2 cellular contexts compared by ENCODE assay signal in the genomic region with DNA sequence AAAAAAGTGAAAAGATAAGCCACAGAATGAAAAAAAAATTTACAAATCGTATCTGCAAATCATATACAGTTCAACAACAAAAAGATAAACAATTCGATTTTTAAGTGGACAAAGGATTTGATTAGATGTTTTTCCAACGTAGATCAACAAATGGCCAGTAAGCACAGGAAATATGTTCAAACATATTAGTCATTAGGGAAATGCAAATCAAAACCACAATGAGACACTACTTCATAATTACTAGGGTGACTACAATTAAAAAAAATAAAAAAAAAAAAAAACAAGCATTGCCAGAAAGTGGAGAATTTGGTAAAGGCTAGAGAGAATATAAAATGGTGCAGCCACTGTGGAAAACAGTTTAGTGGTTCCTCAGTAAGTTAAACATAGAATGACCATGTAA.
TF ChIP-seq lines count a peak whose summit lies in the region.

No MANE protein-coding gene starts in this region.

TF ChIP-seq in HepG2, 621 proteins besides CTCF, POLR2A, EP300 and RAD21 (continued from another document):
- TF ChIP-seq ZBTB20 (CRISPR knock-in tag; IDR thresholded peaks at IDR 0.05; ENCODE audit: borderline replicate concordance, low read depth) = no peak

TF ChIP-seq in HEK293T, 16 proteins besides CTCF, POLR2A, EP300 and RAD21 (continued from another document):
- TF ChIP-seq SUZ12 (IDR thresholded peaks at IDR 0.05) (no peak), ZNF384 (IDR thresholded peaks at IDR 0.05) (no peak), L3MBTL2 (conservative IDR thresholded peaks at IDR 0.05) (no peak), SP1 (IDR thresholded peaks at IDR 0.05) (no peak), NFRKB (IDR thresholded peaks at IDR 0.05) (no peak), CTBP1 (IDR thresholded peaks at IDR 0.05; ENCODE audit: borderline replicate concordance) (no peak), HDGF (IDR thresholded peaks at IDR 0.05; ENCODE audit: borderline replicate concordance) (no peak), ELF4 (IDR thresholded peaks at IDR 0.05) (no peak), FOXK2 (IDR thresholded peaks at IDR 0.05) (no peak), FOXA1 (IDR thresholded peaks at IDR 0.05) (no peak)
- TF ChIP-seq, protein P1, sequence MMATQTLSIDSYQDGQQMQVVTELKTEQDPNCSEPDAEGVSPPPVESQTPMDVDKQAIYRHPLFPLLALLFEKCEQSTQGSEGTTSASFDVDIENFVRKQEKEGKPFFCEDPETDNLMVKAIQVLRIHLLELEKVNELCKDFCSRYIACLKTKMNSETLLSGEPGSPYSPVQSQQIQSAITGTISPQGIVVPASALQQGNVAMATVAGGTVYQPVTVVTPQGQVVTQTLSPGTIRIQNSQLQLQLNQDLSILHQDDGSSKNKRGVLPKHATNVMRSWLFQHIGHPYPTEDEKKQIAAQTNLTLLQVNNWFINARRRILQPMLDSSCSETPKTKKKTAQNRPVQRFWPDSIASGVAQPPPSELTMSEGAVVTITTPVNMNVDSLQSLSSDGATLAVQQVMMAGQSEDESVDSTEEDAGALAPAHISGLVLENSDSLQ (IDR thresholded peaks at IDR 0.05) = no peak
